In genomic region chr11:63020671-63021255, GRCh38 we compare ENCODE assay signal across 1 cellular context.
TF ChIP-seq lines count a peak whose summit lies in the region.

No MANE protein-coding gene starts in this region.

TF ChIP-seq in K562, 482 proteins besides CTCF, POLR2A, EP300 and RAD21 (continued from another document):
- TF ChIP-seq CTCFL (IDR thresholded peaks at IDR 0.05; ENCODE audit: borderline replicate concordance, insufficient read depth, low read depth, low read length, poor library complexity, severe bottlenecking) (peak; percentile 71), KLF13 (tag; IDR thresholded peaks at IDR 0.05; ENCODE audit: borderline replicate concordance, low read depth) (peak; percentile 71; the same call in 1 of the 2 replicates), CBX1 (IDR thresholded peaks at IDR 0.05; ENCODE audit: low read depth) (0 out of 2 replicates have a peak, but pooled peaks have one; percentile 31), ZNF232 (CRISPR knock-in tag; IDR thresholded peaks at IDR 0.05) (no peak), TAF1 (IDR thresholded peaks at IDR 0.05; ENCODE audit: control insufficient read depth, extremely low read depth, insufficient read depth, low read length, severe bottlenecking) (no peak), XRCC5 (IDR thresholded peaks at IDR 0.05; ENCODE audit: low read depth, low read length) (0 out of 2 replicates have a peak, but pooled peaks have one; percentile 32), RNF219 (CRISPR knock-in tag; IDR thresholded peaks at IDR 0.05) (no peak), NFIC (IDR thresholded peaks at IDR 0.05) (0 out of 2 replicates have a peak, but pooled peaks have one; percentile 28), SAFB (IDR thresholded peaks at IDR 0.05; ENCODE audit: borderline replicate concordance, low read depth, low read length) (no peak), ZNF699 (CRISPR knock-in tag; IDR thresholded peaks at IDR 0.05; ENCODE audit: insufficient replicate concordance) (no peak), SMC3 (conservative IDR thresholded peaks at IDR 0.05; ENCODE audit: insufficient read depth, low read depth, low read length) (peak; percentile 61)
TF ChIP-seq in K562: peak in this region for 11.
